Comparison of ENCODE assay signal across 8 cellular contexts in the genomic region with DNA sequence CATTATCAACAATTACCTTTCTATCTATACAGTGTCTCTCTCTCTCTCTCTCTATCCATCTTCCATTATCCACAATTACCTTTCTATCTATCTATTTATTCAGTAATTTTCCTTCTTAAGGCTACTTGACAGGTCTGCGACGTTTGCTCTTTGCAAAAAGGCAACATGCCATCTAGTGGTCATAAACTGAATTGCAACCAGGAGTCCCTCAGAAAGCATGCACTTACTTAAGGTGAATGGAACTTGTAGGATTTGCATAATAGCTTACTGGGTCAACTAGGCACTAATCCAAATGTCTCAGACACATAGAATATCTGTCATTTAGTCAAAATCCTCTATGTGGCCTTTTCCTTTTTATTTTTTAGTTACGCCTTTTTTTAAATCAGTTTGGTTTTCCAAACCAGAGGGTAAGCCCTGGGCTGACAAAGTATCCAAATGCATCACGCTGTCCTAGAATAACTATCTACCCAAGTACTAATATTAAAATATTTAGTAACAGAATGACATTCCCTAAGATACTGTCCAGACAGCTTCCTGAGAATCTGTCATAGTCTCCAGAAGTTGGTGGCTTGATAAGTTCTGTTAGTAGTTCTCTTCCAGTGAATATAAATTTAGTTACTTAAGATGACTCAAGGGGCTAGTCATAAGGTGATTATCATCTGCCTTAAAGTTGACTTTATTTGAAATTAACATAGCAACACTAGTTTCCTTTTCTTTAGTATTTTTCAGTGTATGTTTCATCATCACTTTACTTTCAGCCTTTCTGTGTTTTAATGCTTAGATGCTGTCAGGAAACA.
DNase-seq lines count a peak whose midpoint lies in the region; ATAC-seq and TF ChIP-seq lines count a peak whose summit lies in the region.

No MANE protein-coding gene starts in this region.

- peaks cover under 1% of the 10 kb centered on the region for H3K4me1 Mint-ChIP-seq in MCF 10A (ENCODE audit: insufficient read depth, unreplicated experiment)

- intact Hi-C loops in MCF 10A (cut with micrococcal nuclease): loop anchor here (1.0 to 10.0 kb wide), 5 partner anchors 288 to 1156 kb away; no protein-coding TSS in a partner anchor

- POLR2A ChIA-PET in MCF 10A (lab: Yijun Ruan, JAX): interaction anchor here (0.7 kb wide), 1 partner anchor 1160 kb away, joined by 3 read pairs; no protein-coding TSS in a partner anchor

- peak; percentile 95 for TF ChIP-seq CTCF in AG09319 (IDR thresholded peaks at IDR 0.05; ENCODE audit: low read depth, low read length)
- TF ChIP-seq CTCF in MCF 10A (IDR thresholded peaks at IDR 0.05; ENCODE audit: unreplicated experiment): peak; percentile 90

- peak; percentile 43 for DNase-seq in AG09319 (ENCODE audit: extremely low read depth, low read depth)
- peak; percentile 57 for DNase-seq in MV-4-11 (lab: John Stamatoyannopoulos, UW)
- peak; percentile 92 for DNase-seq in RPMI8226
- peak; percentile 84 for DNase-seq in MCF 10A (ENCODE audit: unreplicated experiment)
- peak; percentile 89 for DNase-seq in inferior parietal cortex (ENCODE audit: extremely low spot score)
- peak; percentile 34 to 42 for DNase-seq in stimulated activated CD4-positive, alpha-beta T cell treated with anti-CD3 and anti-CD28 coated beads, Interleukin-2, amount 100 ng/mL, for 48 hours

- H3K27me3 Mint-ChIP-seq in MCF 10A (ENCODE audit: insufficient read depth, unreplicated experiment): no peaks in the 10 kb centered on the region

- no peak overlapping the region for H3K27ac Mint-ChIP-seq in MCF 10A (ENCODE audit: low read depth, unreplicated experiment)

- CTCF ChIA-PET in MCF 10A (lab: Yijun Ruan, JAX): interaction anchor here (0.6 to 2.5 kb wide), 28 partner anchors 8 to 1212 kb away, joined by 3 to 11 read pairs (median 4); no protein-coding TSS in a partner anchor

- ATAC-seq in GM18498 (IDR thresholded peaks at IDR 0.05; ENCODE audit: unreplicated experiment): peak; percentile 98
- peak; percentile 99 for ATAC-seq in HG02759 (IDR thresholded peaks at IDR 0.05; ENCODE audit: unreplicated experiment)

- BruUV-seq in MCF 10A (replicated peaks; lab: Mats Ljungman, UMichigan): no TSS peak

- no peak overlapping the region for H3K4me3 Mint-ChIP-seq in MCF 10A (ENCODE audit: unreplicated experiment)

- no peaks in the 10 kb centered on the region for H3K36me3 Mint-ChIP-seq in MCF 10A (ENCODE audit: insufficient read depth, unreplicated experiment)

- no peaks in the 10 kb centered on the region for H3K9me3 Mint-ChIP-seq in MCF 10A (ENCODE audit: unreplicated experiment)

Comparison
In these comparisons a context has a peak if more than half of its experiments do, and no peak if none do; other contexts are left out.
1. Peak in every context shown above with its lines: DNase-seq and ATAC-seq.
2. DNase-seq: peak in every context shown above with its lines; median percentile 92 in RPMI8226; 89 in inferior parietal cortex; 84 in MCF 10A; 57 in MV-4-11; 43 in AG09319; 38 in stimulated activated CD4-positive, alpha-beta T cell treated with anti-CD3 and anti-CD28 coated beads, Interleukin-2, amount 100 ng/mL, for 48 hours.